ENCODE assay signal across 17 cellular contexts in genomic region chr13:75931116-75931515, GRCh38.
A peak's percentile ranks its signal among the peaks of the same experiment; 100 is the strongest.
DNase-seq lines count a peak whose midpoint lies in the region; ATAC-seq, FAIRE-seq and TF ChIP-seq lines count a peak whose summit lies in the region.
"Had no signal": no experiment of that assay in that cellular context is flagged by ENCODE, and none has a peak within 500 bp of the region (broad histone marks: within the 10 kb centered on the region; RNA-seq: fewer than 3 reads in every experiment).

No MANE protein-coding gene starts in this region.

- H3K27me3 ChIP-seq in astrocyte (ENCODE audit: insufficient read depth, low read length) (no peaks in the 10 kb centered on the region), smooth muscle cell (ENCODE audit: low read depth) (no peaks in the 10 kb centered on the region)

- no peak for TF ChIP-seq CTCF in astrocyte (IDR thresholded peaks at IDR 0.05; ENCODE audit: insufficient read depth, low read depth, low read length)
- no peak for TF ChIP-seq CTCF in smooth muscle cell (IDR thresholded peaks at IDR 0.05; ENCODE audit: borderline replicate concordance, insufficient read depth, poor library complexity, severe bottlenecking)
- no peak for TF ChIP-seq CTCF in MCF 10A (IDR thresholded peaks at IDR 0.05; ENCODE audit: unreplicated experiment)

- FAIRE-seq in astrocyte (lab: Jason Lieb, UNC) = no peak
- FAIRE-seq: RCC 7860 had no signal

- H3K4me3 Mint-ChIP-seq in astrocyte (ENCODE audit: unreplicated experiment) (no peak overlapping the region), MCF 10A (ENCODE audit: unreplicated experiment) (no peak overlapping the region)
- H3K4me3 Mint-ChIP-seq: CD4-positive, alpha-beta T cell had no signal

- no peak overlapping the region for H3K9ac ChIP-seq in astrocyte (ENCODE audit: low read length)
- H3K9ac ChIP-seq in smooth muscle cell (ENCODE audit: low read depth) = no peak overlapping the region

- H3K27ac Mint-ChIP-seq in astrocyte (ENCODE audit: unreplicated experiment) = peak overlapping the region; percentile 7
- no peak overlapping the region for H3K27ac Mint-ChIP-seq in MCF 10A (ENCODE audit: low read depth, unreplicated experiment)
- H3K27ac Mint-ChIP-seq: CD4-positive, alpha-beta T cell had no signal

- no peaks in the 10 kb centered on the region for H3K27me3 Mint-ChIP-seq in astrocyte (ENCODE audit: low read depth, unreplicated experiment)
- H3K27me3 Mint-ChIP-seq in MCF 10A (ENCODE audit: insufficient read depth, unreplicated experiment) = no peaks in the 10 kb centered on the region

- H3K4me1 Mint-ChIP-seq in astrocyte (ENCODE audit: low read depth, unreplicated experiment) = peaks cover 18% of the 10 kb centered on the region
- peaks cover 11% of the 10 kb centered on the region for H3K4me1 Mint-ChIP-seq in MCF 10A (ENCODE audit: insufficient read depth, unreplicated experiment)

- H3K27ac ChIP-seq in astrocyte (ENCODE audit: low read depth, low read length) (no peak overlapping the region), smooth muscle cell (ENCODE audit: low read depth) (no peak overlapping the region)
- H3K27ac ChIP-seq: SK-N-MC had no signal

- H4K20me1 ChIP-seq in astrocyte (ENCODE audit: insufficient read depth, low read length) = no peaks in the 10 kb centered on the region
- H4K20me1 ChIP-seq in smooth muscle cell (ENCODE audit: low read depth) = no peaks in the 10 kb centered on the region

- peaks cover 2% of the 10 kb centered on the region for H3K9me3 Mint-ChIP-seq in astrocyte (ENCODE audit: unreplicated experiment)
- H3K9me3 Mint-ChIP-seq in MCF 10A (ENCODE audit: unreplicated experiment) = no peaks in the 10 kb centered on the region
- H3K9me3 Mint-ChIP-seq: CD4-positive, alpha-beta T cell had no signal

- no peak overlapping the region for H3K4me3 ChIP-seq in astrocyte (ENCODE audit: insufficient read depth, low read depth, low read length)
- H3K4me3 ChIP-seq in smooth muscle cell = no peak overlapping the region
- H3K4me3 ChIP-seq: SK-N-MC had no signal

- POLR2A ChIA-PET in MCF 10A (lab: Yijun Ruan, JAX) = interaction anchor here (0.6 kb wide), 1 partner anchor 15 kb away, joined by 3 read pairs; no protein-coding TSS in a partner anchor

- intact Hi-C loops in MCF 10A (cut with micrococcal nuclease) (no loop called here), posterior vena cava (cut with DNase I) (no loop called here)

- no peak overlapping the region for H3K4me2 ChIP-seq in astrocyte (ENCODE audit: low read length)
- no peak overlapping the region for H3K4me2 ChIP-seq in smooth muscle cell

- 46% methylated on average over 1 of the region's 1 CpG for WGBS in smooth muscle cell (ENCODE audit: low lambda C conversion rate)

- peak; percentile 9 for DNase-seq in EH (ENCODE audit: low read depth)
- peak; percentile 46 for DNase-seq in astrocyte (ENCODE audit: low read depth)
- peak; percentile 49 for DNase-seq in glomerular visceral epithelial cell (ENCODE audit: extremely low spot score)
- DNase-seq in smooth muscle cell (lab: John Stamatoyannopoulos, UW; ENCODE audit: unreplicated experiment) = no peak
- DNase-seq in MCF 10A (ENCODE audit: unreplicated experiment) = no peak
- DNase-seq in posterior vena cava (ENCODE audit: low spot score) = no peak
- DNase-seq: BE2C; CD4-positive, alpha-beta T cell; Kasumi-1; NCI-H187; NCI-H345; NCI-H69; Right ventricle myocardium superior had no signal

- no peaks in the 10 kb centered on the region for H3K36me3 Mint-ChIP-seq in astrocyte (ENCODE audit: low read depth, unreplicated experiment)
- no peaks in the 10 kb centered on the region for H3K36me3 Mint-ChIP-seq in MCF 10A (ENCODE audit: insufficient read depth, unreplicated experiment)

- no peak overlapping the region for H2AFZ ChIP-seq in astrocyte (ENCODE audit: low read depth, low read length)
- peak overlapping the region; percentile 16 for H2AFZ ChIP-seq in smooth muscle cell (ENCODE audit: low read depth)

- no TSS peak for BruUV-seq in MCF 10A (replicated peaks; lab: Mats Ljungman, UMichigan)

- H3K36me3 ChIP-seq in astrocyte (ENCODE audit: insufficient read depth, low read length) (no peaks in the 10 kb centered on the region), smooth muscle cell (ENCODE audit: low read depth) (no peaks in the 10 kb centered on the region)
- H3K36me3 ChIP-seq: BE2C had no signal

- H3K9me3 ChIP-seq in astrocyte (ENCODE audit: insufficient read depth, low read depth, low read length) (no peaks in the 10 kb centered on the region), smooth muscle cell (replicated peaks; ENCODE audit: low read depth) (no peaks in the 10 kb centered on the region)
- H3K9me3 ChIP-seq: BE2C had no signal

- H3K4me1 ChIP-seq in astrocyte (ENCODE audit: insufficient read depth, low read length) (peaks cover 2% of the 10 kb centered on the region), smooth muscle cell (ENCODE audit: low read depth) (no peaks in the 10 kb centered on the region)
- H3K4me1 ChIP-seq: BE2C had no signal

- no peaks in the 10 kb centered on the region for H3F3A ChIP-seq in smooth muscle cell (ENCODE audit: low read depth)

- CTCF ChIA-PET in MCF 10A (lab: Yijun Ruan, JAX) = interaction anchor here (0.6 kb wide), 1 partner anchor 1782 kb away, joined by 4 read pairs; no protein-coding TSS in a partner anchor

- H3K79me2 ChIP-seq in astrocyte (ENCODE audit: insufficient read depth, low read length) (no peaks in the 10 kb centered on the region), smooth muscle cell (ENCODE audit: low read depth) (no peaks in the 10 kb centered on the region)

- ATAC-seq in GM21381 (IDR thresholded peaks at IDR 0.05; ENCODE audit: unreplicated experiment) = no peak
- ATAC-seq: HCT116 had no signal

Comparison
In these comparisons a context has a peak if more than half of its experiments do, and no peak if none do; other contexts are left out.
1. DNase-seq: peak in EH (single experiment), astrocyte (single experiment) and glomerular visceral epithelial cell (single experiment); none in smooth muscle cell (single experiment), MCF 10A (single experiment) and posterior vena cava (single experiment).